Comparison of ENCODE assay signal across 26 cellular contexts in the genomic region with DNA sequence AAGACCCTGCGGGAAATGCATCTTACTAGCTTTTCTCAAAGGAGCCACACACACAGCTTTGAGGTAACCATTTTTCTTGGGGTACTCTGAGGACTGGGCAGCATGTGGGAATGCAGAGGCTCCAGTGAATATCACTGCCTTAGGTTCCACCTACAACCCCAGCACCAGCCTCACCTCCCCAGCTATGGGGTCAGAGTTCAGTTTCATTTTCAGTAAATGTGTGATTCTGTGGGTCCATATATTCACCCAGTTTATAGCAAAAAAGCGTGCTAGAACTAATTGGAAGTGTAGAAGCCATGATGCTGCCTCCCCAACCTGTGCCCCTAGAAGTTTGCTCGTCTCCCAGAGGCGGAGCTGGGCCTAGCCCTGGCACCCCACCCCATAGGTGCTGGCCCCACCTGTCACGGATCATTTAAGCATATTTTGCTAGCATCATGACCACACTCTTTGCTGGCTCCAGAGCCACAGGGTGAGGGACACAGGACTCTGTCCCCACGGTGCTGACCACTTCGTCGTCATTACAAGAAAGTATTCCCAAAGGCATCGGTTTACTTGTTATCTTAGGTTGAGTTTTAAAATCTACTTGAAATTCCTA. TPM values are rescaled to one million over a fixed set of nuclear protein-coding genes. Genes with fewer than 3 reads are reported as not detected.
DNase-seq lines count a peak whose midpoint lies in the region; ATAC-seq and TF ChIP-seq lines count a peak whose summit lies in the region.
"Had no signal": no experiment of that assay in that cellular context is flagged by ENCODE, and none has a peak within 500 bp of the region (broad histone marks: within the 10 kb centered on the region; RNA-seq: fewer than 3 reads in every experiment).

No MANE protein-coding gene starts in this region.

- H3K4me3 ChIP-seq in mammary epithelial cell (replicated peaks in 1 of 3; ENCODE audit: insufficient read depth in 1 of 3, low read depth in 2 of 3, low read length in 3 of 3) = no peak overlapping the region
- no peak overlapping the region for H3K4me3 ChIP-seq in osteoblast (ENCODE audit: insufficient read depth, low read length)
- H3K4me3 ChIP-seq in transverse colon = no peak overlapping the region
- H3K4me3 ChIP-seq in MG63 = no peak overlapping the region
- H3K4me3 ChIP-seq: K562, pancreas, skin epidermis had no signal

- intact Hi-C loops in MCF 10A (cut with micrococcal nuclease) (no loop called here), mammary epithelial cell (cut with micrococcal nuclease) (no loop called here), transverse colon (cut with DNase I; ENCODE audit: low total_unique reads) (no loop called here)

- H2AFZ ChIP-seq in mammary epithelial cell (ENCODE audit: low read depth, low read length) (no peak overlapping the region), osteoblast (ENCODE audit: low read length) (no peak overlapping the region)

- H3K4me1 Mint-ChIP-seq in MCF 10A (ENCODE audit: insufficient read depth, unreplicated experiment) (peaks cover 40% of the 10 kb centered on the region), chondrocyte (ENCODE audit: low read depth) (peaks cover 81% of the 10 kb centered on the region)
- H3K4me1 Mint-ChIP-seq in naive thymus-derived CD8-positive, alpha-beta T cell = peaks cover 10 to 26% (median 21%) of the 10 kb centered on the region in 4 donors
- H3K4me1 Mint-ChIP-seq: B cell; stimulated activated memory B cell treated with anti-CD40 and anti-IgM and Interleukin-4, amounts not matched to agents 10 μg/mL and 1 μg/mL and 100 μg/mL, for 72 hours had no signal

- CTCF ChIA-PET in MCF 10A (lab: Yijun Ruan, JAX) (interaction anchor here (1.0 kb wide), 1 partner anchor 16 kb away, joined by 4 read pairs; no protein-coding TSS in a partner anchor), mammary epithelial cell (lab: Charles Lee; ENCODE audit: low non-redundant PET) (no interaction called here)

- ATAC-seq in naive thymus-derived CD8-positive, alpha-beta T cell = no peak
- ATAC-seq: K562; stimulated activated memory B cell treated with anti-CD40 and anti-IgM and Interleukin-4, amounts not matched to agents 10 μg/mL and 1 μg/mL and 100 μg/mL, for 72 hours; T-cell had no signal

- no peaks in the 10 kb centered on the region for H4K20me1 ChIP-seq in mammary epithelial cell (ENCODE audit: insufficient read depth, low read length)
- H4K20me1 ChIP-seq in osteoblast (ENCODE audit: insufficient read depth, low read length) = peaks cover 12% of the 10 kb centered on the region

- H3K4me3 Mint-ChIP-seq in MCF 10A (ENCODE audit: unreplicated experiment) = no peak overlapping the region
- H3K4me3 Mint-ChIP-seq in chondrocyte (ENCODE audit: unreplicated experiment) = no peak overlapping the region
- H3K4me3 Mint-ChIP-seq in naive thymus-derived CD8-positive, alpha-beta T cell = no peak overlapping the region
- H3K4me3 Mint-ChIP-seq: activated T-cell treated with anti-CD3 and anti-CD28 coated beads, Interleukin-2, amount 50 U/mL, for 72 hours; B cell; H9; stimulated activated memory B cell treated with anti-CD40 and anti-IgM and Interleukin-4, amounts not matched to agents 10 μg/mL and 1 μg/mL and 100 μg/mL, for 72 hours; T-cell had no signal

- TF ChIP-seq CTCF in MCF 10A (IDR thresholded peaks at IDR 0.05; ENCODE audit: unreplicated experiment) (no peak), mammary epithelial cell (conservative IDR thresholded peaks at IDR 0.05 in 1 of 2, IDR thresholded peaks at IDR 0.05 in 1 of 2; ENCODE audit: extremely low read depth in 1 of 2, insufficient read depth in 1 of 2, low read depth in 1 of 2, low read length in 2 of 2) (no peak), chondrocyte (IDR thresholded peaks at IDR 0.05) (no peak), osteoblast (IDR thresholded peaks at IDR 0.05; ENCODE audit: extremely low read depth, low read depth, low read length) (no peak), transverse colon (IDR thresholded peaks at IDR 0.05) (no peak)

- in situ Hi-C loops in mammary epithelial cell (cut with MboI; ENCODE audit: low sequenced_read_pairs in 2 of 2) (no loop called here), transverse colon (cut with MboI; ENCODE audit: low pct_ligation_motif_present in 1 of 4, low pct_unique_long_range_greater_than_20kb in 1 of 4, low sequenced_read_pairs in 3 of 4) (no loop called here)

- H3K4me2 ChIP-seq in mammary epithelial cell (ENCODE audit: insufficient read depth, low read depth, low read length) (no peak overlapping the region), osteoblast (ENCODE audit: insufficient read depth, low read length) (no peak overlapping the region)

- H3K36me3 ChIP-seq in mammary epithelial cell (ENCODE audit: insufficient read depth, low read length) (no peaks in the 10 kb centered on the region), osteoblast (ENCODE audit: insufficient read depth, low read length) (no peaks in the 10 kb centered on the region), transverse colon (no peaks in the 10 kb centered on the region), MG63 (no peaks in the 10 kb centered on the region; the same call in 1 of the 2 replicates)
- H3K36me3 ChIP-seq: pancreas had no signal

- H3K27ac Mint-ChIP-seq in MCF 10A (ENCODE audit: low read depth, unreplicated experiment) = peak overlapping the region; percentile 83
- peak overlapping the region; percentile 100 for H3K27ac Mint-ChIP-seq in chondrocyte (ENCODE audit: unreplicated experiment)
- no peak overlapping the region for H3K27ac Mint-ChIP-seq in naive thymus-derived CD8-positive, alpha-beta T cell
- H3K27ac Mint-ChIP-seq: activated T-cell treated with anti-CD3 and anti-CD28 coated beads, Interleukin-2, amount 50 U/mL, for 72 hours; B cell; H9; stimulated activated memory B cell treated with anti-CD40 and anti-IgM and Interleukin-4, amounts not matched to agents 10 μg/mL and 1 μg/mL and 100 μg/mL, for 72 hours; T-cell had no signal

- no peak for DNase-seq in MCF 10A (ENCODE audit: unreplicated experiment)
- no peak for DNase-seq in mammary epithelial cell
- no peak for DNase-seq in chondrocyte (ENCODE audit: low spot score)
- DNase-seq in osteoblast (ENCODE audit: insufficient read length, low spot score, missing footprints) = no peak
- DNase-seq in transverse colon = no peak
- DNase-seq in MV-4-11 (lab: John Stamatoyannopoulos, UW) = no peak
- no peak for DNase-seq in naive thymus-derived CD8-positive, alpha-beta T cell
- DNase-seq in MG63 = no peak
- DNase-seq: 8988T; activated CD4-positive, alpha-beta T cell treated with anti-CD3 and anti-CD28 coated beads for 48 hours; activated naive CD4-positive, alpha-beta T cell treated with anti-CD3 and anti-CD28 coated beads, Interleukin-2, amount 50 U/mL, for 16 hours; activated T-cell treated with anti-CD3 and anti-CD28 coated beads, Interleukin-2, amount 50 U/mL, for 72 hours; cerebellar nuclear complex; effector CD4-positive, alpha-beta T cell; erythroblast; GF-D8; H9; NCI-H146; NCI-H2171; NCI-H526; pancreas; T-cell had no signal

- H3K9me3 Mint-ChIP-seq in MCF 10A (ENCODE audit: unreplicated experiment) (no peaks in the 10 kb centered on the region), chondrocyte (ENCODE audit: low read depth) (no peaks in the 10 kb centered on the region)
- peaks cover 0 to 4% (median under 1%) of the 10 kb centered on the region in 9 donors for H3K9me3 Mint-ChIP-seq in naive thymus-derived CD8-positive, alpha-beta T cell
- H3K9me3 Mint-ChIP-seq: activated T-cell treated with anti-CD3 and anti-CD28 coated beads, Interleukin-2, amount 50 U/mL, for 72 hours; H9; stimulated activated memory B cell treated with anti-CD40 and anti-IgM and Interleukin-4, amounts not matched to agents 10 μg/mL and 1 μg/mL and 100 μg/mL, for 72 hours had no signal

- POLR2A ChIA-PET in MCF 10A (lab: Yijun Ruan, JAX) = interaction anchor here (0.7 to 2.0 kb wide), 3 partner anchors 11 to 56 kb away, joined by 3 to 11 read pairs (median 3); no protein-coding TSS in a partner anchor
- POLR2A ChIA-PET in naive thymus-derived CD8-positive, alpha-beta T cell (lab: Charles Lee) = interaction anchor here (0.5 kb wide), 1 partner anchor 19 kb away, joined by 4 read pairs; no protein-coding TSS in a partner anchor

- H3K4me1 ChIP-seq in mammary epithelial cell (ENCODE audit: insufficient read depth, low read length) (no peaks in the 10 kb centered on the region), osteoblast (ENCODE audit: insufficient read depth, low read length) (peaks cover 26% of the 10 kb centered on the region), transverse colon (peaks cover 4 to 14% (median 9%) of the 10 kb centered on the region in 4 donors)

- H3K36me3 Mint-ChIP-seq in MCF 10A (ENCODE audit: insufficient read depth, unreplicated experiment) (no peaks in the 10 kb centered on the region), chondrocyte (ENCODE audit: low read depth) (peaks cover 9% of the 10 kb centered on the region)
- peaks cover 5 to 8% (median 8%) of the 10 kb centered on the region in 3 donors for H3K36me3 Mint-ChIP-seq in naive thymus-derived CD8-positive, alpha-beta T cell
- H3K36me3 Mint-ChIP-seq: stimulated activated memory B cell treated with anti-CD40 and anti-IgM and Interleukin-4, amounts not matched to agents 10 μg/mL and 1 μg/mL and 100 μg/mL, for 72 hours had no signal

- BruUV-seq in MCF 10A (replicated peaks; lab: Mats Ljungman, UMichigan) (no TSS peak), mammary epithelial cell (replicated peaks; lab: Mats Ljungman, UMichigan) (no TSS peak)

- 83% methylated on average over 8 of the region's 9 CpGs for WGBS in mammary epithelial cell (ENCODE audit: low coverage, missing lambda C conversion rate)
- 82 to 95% methylated on average over 4 to 9 of the region's 9 CpGs for WGBS in transverse colon (ENCODE audit: low coverage in 1 of 2), 2 donors

- H3K27me3 Mint-ChIP-seq in MCF 10A (ENCODE audit: insufficient read depth, unreplicated experiment) = no peaks in the 10 kb centered on the region
- H3K27me3 Mint-ChIP-seq in chondrocyte (ENCODE audit: low read depth) = no peaks in the 10 kb centered on the region
- peaks cover 0 to under 1% (median 0%) of the 10 kb centered on the region in 5 donors for H3K27me3 Mint-ChIP-seq in naive thymus-derived CD8-positive, alpha-beta T cell
- H3K27me3 Mint-ChIP-seq: B cell, T-cell had no signal

- TF ChIP-seq EP300 in transverse colon (IDR thresholded peaks at IDR 0.05; ENCODE audit: low read depth) = no peak

- no peak overlapping the region for H3K9ac ChIP-seq in mammary epithelial cell (ENCODE audit: insufficient read depth, low read length)

- dilution Hi-C loops in mammary epithelial cell (cut with HindIII; ENCODE audit: low sequenced_read_pairs) = no loop called here

- H3K27ac ChIP-seq in mammary epithelial cell (ENCODE audit: insufficient read depth, low read depth, low read length) (no peak overlapping the region), osteoblast (ENCODE audit: low read depth, low read length) (peak overlapping the region; percentile 96), transverse colon (peak overlapping the region; percentile 66 to 77 (median 74))

- H3K9me3 ChIP-seq in mammary epithelial cell (replicated peaks; ENCODE audit: insufficient read depth, low read length) (no peaks in the 10 kb centered on the region), osteoblast (ENCODE audit: low read depth, low read length) (no peaks in the 10 kb centered on the region), transverse colon (no peaks in the 10 kb centered on the region), MG63 (no peaks in the 10 kb centered on the region)
- H3K9me3 ChIP-seq: pancreas had no signal

- H3K27me3 ChIP-seq in mammary epithelial cell (ENCODE audit: insufficient read depth, low read length) = no peaks in the 10 kb centered on the region
- no peaks in the 10 kb centered on the region for H3K27me3 ChIP-seq in osteoblast (ENCODE audit: insufficient read depth, low read length)
- no peaks in the 10 kb centered on the region for H3K27me3 ChIP-seq in transverse colon
- H3K27me3 ChIP-seq in MG63 = no peaks in the 10 kb centered on the region
- H3K27me3 ChIP-seq: pancreas had no signal

- H3K79me2 ChIP-seq in mammary epithelial cell (ENCODE audit: insufficient read depth, low read length) = no peaks in the 10 kb centered on the region
- H3K79me2 ChIP-seq in osteoblast (ENCODE audit: insufficient read depth, low read length) = peaks cover 71% of the 10 kb centered on the region

- no peak for TF ChIP-seq POLR2A in transverse colon (IDR thresholded peaks at IDR 0.05)

RNA-seq across cellular contexts. Expression of a gene that starts 57.7 kb away (rescaled TPM):
- total RNA-seq in MCF 10A (2022) (21.0 and 21.7 TPM in 2 replicates), mammary epithelial cell (1 to 10 TPM in 1 of 2 donors, under 1 TPM in 1; 0.33 to 2.0 TPM), chondrocyte (58.8 to 66.2 TPM (median 59.5 TPM) in 3 replicates), osteoblast (14.7 and 14.8 TPM in 2 replicates), transverse colon (1 to 10 TPM; 1.9 to 8.8 (median 2.9) TPM)
- 0.20 TPM for polyA plus RNA-seq in mammary epithelial cell
- polyA minus RNA-seq in mammary epithelial cell = not detected
- 10 to 100 TPM; 14.9 to 15.1 TPM for total RNA-seq in naive thymus-derived CD8-positive, alpha-beta T cell
- polyA plus RNA-seq in naive thymus-derived CD8-positive, alpha-beta T cell = 1 to 10 TPM in 2 of 3 donors, under 1 TPM in 1; 0.39 to 4.4 (median 1.4) TPM
- total RNA-seq in MG63 (2014; rRNA removed; shearing (Covaris generic); ENCODE audit: low replicate concordance) = 0.22 and 0.82 TPM in 2 replicates
- polyA plus RNA-seq: K562 had no signal

Comparison
In these comparisons a context has a peak if more than half of its experiments do, and no peak if none do; other contexts are left out.
1. H3K27ac Mint-ChIP-seq: peak in MCF 10A (single experiment) and chondrocyte (single experiment); none in naive thymus-derived CD8-positive, alpha-beta T cell (0 of 10).